ENCODE assay signal across 12 cellular contexts in genomic region chr1:205356424-205357151, GRCh38. TPM values are rescaled to one million over a fixed set of nuclear protein-coding genes. Genes with fewer than 3 reads are reported as not detected.
A peak's percentile ranks its signal among the peaks of the same experiment; 100 is the strongest.
DNase-seq lines count a peak whose midpoint lies in the region; ATAC-seq, FAIRE-seq and TF ChIP-seq lines count a peak whose summit lies in the region.
"Had no signal": no experiment of that assay in that cellular context is flagged by ENCODE, and none has a peak within 500 bp of the region (broad histone marks: within the 10 kb centered on the region; RNA-seq: fewer than 3 reads in every experiment).

Gene KLHDC8A, minus strand, starts transcription at chr1:205356922. Its CDS starts 13,318 bp downstream, at chr1:205343604.

- no peaks in the 10 kb centered on the region for H3K9me2 ChIP-seq in neural cell (ENCODE audit: insufficient read depth, low read length)

- no peak within 1 kb of the TSS for H3K4me3 ChIP-seq in heart right ventricle
- no peak within 1 kb of the TSS for H3K4me3 ChIP-seq in heart left ventricle
- no peak within 1 kb of the TSS for H3K4me3 ChIP-seq in K562
- H3K4me3 ChIP-seq in neural cell (ENCODE audit: low read length): peak within 1 kb of the TSS; percentile 47

- H3K4me2 ChIP-seq in K562 (ENCODE audit: insufficient read depth, low read length) (no peak within 1 kb of the TSS), neural cell (ENCODE audit: low read length) (peak within 1 kb of the TSS; percentile 48)

- H3K9me3 ChIP-seq in heart right ventricle: no peaks in the 10 kb centered on the region
- H3K9me3 ChIP-seq in heart left ventricle: no peaks in the 10 kb centered on the region
- no peaks in the 10 kb centered on the region for H3K9me3 ChIP-seq in K562 (replicated peaks; ENCODE audit: control insufficient read depth, insufficient read depth, low read depth, low read length)
- H3K9me3 ChIP-seq in neural cell (ENCODE audit: low read length): no peaks in the 10 kb centered on the region

- CTCF ChIA-PET in K562 (lab: Yijun Ruan, JAX; ENCODE audit: low intra/inter-chr PET ratio): interaction anchor here (0.6 kb wide), 1 partner anchor 295 kb away, joined by 4 read pairs; no protein-coding TSS in a partner anchor

- TF ChIP-seq RAD21 in K562 (CRISPR knock-in tag; conservative IDR thresholded peaks at IDR 0.05 in 1 of 2, IDR thresholded peaks at IDR 0.05 in 1 of 2) (no peak), neural cell (conservative IDR thresholded peaks at IDR 0.05) (no peak)

- intact Hi-C loops in heart right ventricle (cut with DNase I) (loop anchor here in 5 of 10 donors (5.0 to 10.0 kb wide), 4 partner anchors 71 to 131 kb away; no protein-coding TSS in a partner anchor), heart left ventricle (cut with DNase I) (loop anchor here in 3 of 10 donors (5.0 to 10.0 kb wide), 3 partner anchors 78 to 128 kb away; no protein-coding TSS in a partner anchor), K562 (cut with micrococcal nuclease) (loop anchor here (10.0 kb wide), 1 partner anchor 78 kb away; no protein-coding TSS in a partner anchor)

- H3K27me3 Mint-ChIP-seq in activated naive CD8-positive, alpha-beta T cell treated with anti-CD3 and anti-CD28 coated beads for 36 hours: peaks cover 3% of the 10 kb centered on the region

- no TSS peak for BruUV-seq in K562 (replicated peaks; lab: Mats Ljungman, UMichigan)

- H3K27me3 ChIP-seq in heart right ventricle: peaks cover 7 to 33% (median 25%) of the 10 kb centered on the region in 7 donors
- peaks cover 0 to 16% (median 8%) of the 10 kb centered on the region in 9 donors for H3K27me3 ChIP-seq in heart left ventricle
- peaks cover 43 to 73% of the 10 kb centered on the region in 2 experiments for H3K27me3 ChIP-seq in K562 (ENCODE audit: control insufficient read depth in 2 of 2, insufficient read depth in 2 of 2, low read length in 2 of 2)
- H3K27me3 ChIP-seq in neural cell (ENCODE audit: insufficient read depth, low read depth, low read length): no peaks in the 10 kb centered on the region

- H3K9me3 Mint-ChIP-seq in activated naive CD8-positive, alpha-beta T cell treated with anti-CD3 and anti-CD28 coated beads for 36 hours: no peaks in the 10 kb centered on the region

- no peak for TF ChIP-seq CTCF in heart right ventricle (IDR thresholded peaks at IDR 0.05)
- no peak for TF ChIP-seq CTCF in heart left ventricle (IDR thresholded peaks at IDR 0.05)
- no peak for TF ChIP-seq CTCF in K562 (IDR thresholded peaks at IDR 0.05 in 2 of 3, conservative IDR thresholded peaks at IDR 0.05 in 1 of 3; ENCODE audit: insufficient read depth in 2 of 3, low read depth in 1 of 3, low read length in 3 of 3)
- TF ChIP-seq CTCF in neural cell (IDR thresholded peaks at IDR 0.05; ENCODE audit: poor library complexity, severe bottlenecking): no peak

- H3K79me2 ChIP-seq in K562 (ENCODE audit: control insufficient read depth, insufficient read depth, low read length) (no peaks in the 10 kb centered on the region), neural cell (replicated peaks; ENCODE audit: insufficient read depth, low read length) (peaks cover 6% of the 10 kb centered on the region)

- 46 to 47% methylated on average over 20 of the region's 20 CpGs for WGBS in heart right ventricle, 2 donors
- WGBS in heart left ventricle, 4 donors: 48 to 59% (median 56%) methylated on average over 16 to 20 of the region's 20 CpGs
- 4% methylated on average over 19 of the region's 20 CpGs for WGBS in K562 (ENCODE audit: insufficient coverage, low coverage, missing lambda C conversion rate)

- H3K36me3 ChIP-seq in heart right ventricle: no peaks in the 10 kb centered on the region
- no peaks in the 10 kb centered on the region for H3K36me3 ChIP-seq in heart left ventricle
- no peaks in the 10 kb centered on the region for H3K36me3 ChIP-seq in K562 (ENCODE audit: control insufficient read depth, insufficient read depth, low read length)
- no peaks in the 10 kb centered on the region for H3K36me3 ChIP-seq in neural cell (ENCODE audit: insufficient read depth, low read length)

- in situ Hi-C loops in K562 (cut with MboI): loop anchor here (10.0 kb wide), 1 partner anchor 128 kb away; no protein-coding TSS in a partner anchor

- no peaks in the 10 kb centered on the region for H3K4me1 Mint-ChIP-seq in activated naive CD8-positive, alpha-beta T cell treated with anti-CD3 and anti-CD28 coated beads for 36 hours

- no peaks in the 10 kb centered on the region for H3K36me3 Mint-ChIP-seq in activated naive CD8-positive, alpha-beta T cell treated with anti-CD3 and anti-CD28 coated beads for 36 hours

- no peak for FAIRE-seq in K562 (lab: Jason Lieb, UNC)

- H2AFZ ChIP-seq in K562 (ENCODE audit: low read depth, low read length): no peak within 1 kb of the TSS
- H2AFZ ChIP-seq in neural cell (ENCODE audit: low read depth, low read length): peak within 1 kb of the TSS; percentile 29

- peaks cover 17% of the 10 kb centered on the region; the same call in 1 of the 2 replicates for H4K20me1 ChIP-seq in K562 (replicated peaks; ENCODE audit: control insufficient read depth, insufficient read depth, low read length)
- no peaks in the 10 kb centered on the region for H4K20me1 ChIP-seq in neural cell (ENCODE audit: insufficient read depth)

- H3K4me1 ChIP-seq in heart right ventricle (peaks cover 0 to 11% (median 0%) of the 10 kb centered on the region in 9 donors), heart left ventricle (peaks cover 0 to 15% (median 0%) of the 10 kb centered on the region in 12 donors), K562 (replicated peaks in 1 of 2; ENCODE audit: control insufficient read depth in 2 of 2, insufficient read depth in 2 of 2, low read length in 2 of 2) (peaks cover 0 to 3% of the 10 kb centered on the region in 2 experiments; a peak in 1 of 5 replicates)

- ATAC-seq in heart right ventricle (peak in 6 of 8 donors; percentile 22 to 59 (median 36)), heart left ventricle (no peak), K562 (no peak), HG03139 (IDR thresholded peaks at IDR 0.05; ENCODE audit: unreplicated experiment) (no peak)

- H3K27ac Mint-ChIP-seq in activated naive CD8-positive, alpha-beta T cell treated with anti-CD3 and anti-CD28 coated beads for 36 hours: no peak within 1 kb of the TSS

- TF ChIP-seq EP300 in K562 (IDR thresholded peaks at IDR 0.05; ENCODE audit: low read length) (no peak), neural cell (conservative IDR thresholded peaks at IDR 0.05; ENCODE audit: poor library complexity, severe bottlenecking) (no peak)

- POLR2A ChIA-PET in K562 (lab: Yijun Ruan, JAX): no interaction called here

- no peaks in the 10 kb centered on the region for H3K9me1 ChIP-seq in K562 (ENCODE audit: control insufficient read depth, insufficient read depth, low read length)

- no peaks in the 10 kb centered on the region for H3F3A ChIP-seq in neural cell (ENCODE audit: insufficient read depth, low read length, poor library complexity, severe bottlenecking)

- H3K9ac ChIP-seq in K562 (ENCODE audit: insufficient read depth in 1 of 2, low read depth in 2 of 2, low read length in 2 of 2): peak within 1 kb of the TSS in 1 of 2 experiments; percentile 26; a peak in 1 of 4 replicates
- H3K9ac ChIP-seq in neural cell (ENCODE audit: low read length): peak within 1 kb of the TSS; percentile 47

- no peak for DNase-seq in heart right ventricle
- no peak for DNase-seq in heart left ventricle
- no peak for DNase-seq in K562 (ENCODE audit: extremely low read depth in 1 of 4, low spot score in 3 of 4)
- no peak for DNase-seq in DMS114 treated with DMSO at 0.1 percent for 48 hours (lab: John Stamatoyannopoulos, UW; ENCODE audit: unreplicated experiment)
- DNase-seq in activated naive CD8-positive, alpha-beta T cell treated with anti-CD3 and anti-CD28 coated beads for 36 hours: no peak
- DNase-seq in SK-N-DZ (ENCODE audit: low spot score): no peak
- DNase-seq: activated CD8-positive, alpha-beta memory T cell treated with anti-CD3 and anti-CD28 coated beads, Interleukin-2, amount 50 U/mL, for 4 hours; AML-193; midbrain; NCI-H1930 had no signal

- TF ChIP-seq POLR2A in heart left ventricle (IDR thresholded peaks at IDR 0.05): no peak
- no peak for TF ChIP-seq POLR2A in K562 (conservative IDR thresholded peaks at IDR 0.05)

- no peak within 1 kb of the TSS for H3K27ac ChIP-seq in heart right ventricle
- H3K27ac ChIP-seq in heart left ventricle: peak within 1 kb of the TSS in 1 of 12 donors; percentile 5
- no peak within 1 kb of the TSS for H3K27ac ChIP-seq in K562 (ENCODE audit: extremely low read depth, low read depth, low read length)
- no peak within 1 kb of the TSS for H3K27ac ChIP-seq in neural cell (ENCODE audit: low read length)

- H3K4me3 Mint-ChIP-seq in activated naive CD8-positive, alpha-beta T cell treated with anti-CD3 and anti-CD28 coated beads for 36 hours: no peak within 1 kb of the TSS

TF ChIP-seq in K562, 482 proteins besides CTCF, POLR2A, EP300 and RAD21 (continues in another document):
- peak; percentile 47 for TF ChIP-seq EGR1 (conservative IDR thresholded peaks at IDR 0.05)

RNA-seq across cellular contexts. Expression of gene KLHDC8A, which starts in this region (rescaled TPM):
- under 1 TPM in 1 of 10 donors, not detected in 9; 0.16 TPM for total RNA-seq in heart right ventricle
- polyA plus RNA-seq in heart right ventricle: under 1 TPM in 1 of 2 donors, not detected in 1; 0.15 TPM
- under 1 TPM in 2 of 9 donors, not detected in 7; 0.14 to 0.18 TPM for total RNA-seq in heart left ventricle
- under 1 TPM in 1 of 2 donors, not detected in 1; 0.30 TPM for polyA plus RNA-seq in heart left ventricle
- total RNA-seq in K562 (2011; cell fraction: chromatin; rRNA removed; ENCODE audit: low replicate concordance): not detected in 2 replicates
- total RNA-seq in K562 (2011; cell fraction: nucleolus; rRNA removed): 0.13 TPM in 1 of 2 replicates, not detected in the other
- not detected in 2 replicates for total RNA-seq in K562 (2011; cell fraction: nucleoplasm; rRNA removed)
- total RNA-seq in K562 (2014; rRNA removed): 0.24 and 0.54 TPM in 2 replicates
- not detected in 2 replicates for total RNA-seq in K562 (2014; rRNA removed; fragmentation: Illumina TruSeq; extraction: Trizol)
- total RNA-seq in K562 (2015; rRNA removed; fragmentation: Illumina TruSeq; extraction: Trizol): not detected in 2 replicates
- 0.04 and 0.16 TPM in 2 replicates for total RNA-seq in K562 (2021)
- 0.03 TPM in 1 of 2 replicates, not detected in the other for polyA plus RNA-seq in K562 (2011; rRNA removed)
- polyA plus RNA-seq in K562 (2011; cell fraction: cytosol; rRNA removed): 0.07 TPM in 1 of 2 replicates, not detected in the other
- polyA plus RNA-seq in K562 (2011; cell fraction: nucleus; rRNA removed): not detected in 2 replicates
- polyA plus RNA-seq in K562 (2012): 0.13 and 0.30 TPM in 2 replicates
- polyA plus RNA-seq in K562 (2014; fragmentation: Illumina TruSeq; extraction: Trizol): not detected in 2 replicates
- under 1 TPM in 1 of 2 experiments, not detected in 1; 0.01 TPM for polyA plus RNA-seq in K562 (2014; fragmentation: Nextera tagmentation; extraction: Ambion mirVana)
- not detected in 2 replicates for polyA plus RNA-seq in K562 (2014; rRNA removed)
- not detected in 2 replicates for polyA minus RNA-seq in K562 (2011; rRNA and poly(A)+ RNA removed)
- polyA minus RNA-seq in K562 (2011; cell fraction: cytosol; rRNA and poly(A)+ RNA removed): not detected in 2 replicates
- polyA minus RNA-seq in K562 (2011; cell fraction: nucleus; rRNA and poly(A)+ RNA removed): not detected in 2 replicates
- polyA plus RNA-seq in neural cell: 7.7 and 11.7 TPM in 2 replicates
- 4.4 TPM in 2 replicates for polyA minus RNA-seq in neural cell
- total RNA-seq in activated naive CD8-positive, alpha-beta T cell treated with anti-CD3 and anti-CD28 coated beads for 36 hours: not detected
- 1.4 and 1.8 TPM in 2 replicates for polyA plus RNA-seq in SK-N-DZ (2014; cell fraction: cytosol; rRNA removed)
- polyA plus RNA-seq in SK-N-DZ (2014; cell fraction: nucleus; rRNA removed): 0.33 and 0.57 TPM in 2 replicates

Comparison
In these comparisons a context has a peak if more than half of its experiments do, and no peak if none do; other contexts are left out.
1. Peak in ATAC-seq in heart right ventricle; RNA of the gene not detected or under 1 TPM.